Comparison of ENCODE assay signal across 15 cellular contexts in the genomic region with DNA sequence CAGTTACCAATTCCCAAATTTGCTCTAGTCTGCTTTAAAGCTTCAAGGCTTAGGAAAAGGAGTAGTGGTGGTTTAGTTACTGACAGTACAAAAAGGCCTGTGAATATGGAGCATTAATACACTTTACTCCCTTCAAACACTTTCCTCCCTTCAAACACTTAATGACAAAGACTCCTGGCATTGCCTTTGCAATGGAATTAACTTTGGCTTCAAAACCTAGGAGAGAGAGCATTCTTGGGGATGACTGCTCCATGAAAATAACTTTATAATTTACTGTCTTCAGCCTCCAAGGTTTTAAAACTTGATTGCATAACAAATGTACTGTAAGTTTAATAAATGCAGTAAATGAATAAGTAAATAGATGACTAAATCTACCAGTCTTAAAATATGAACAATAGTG.
"Had no signal": no experiment of that assay in that cellular context is flagged by ENCODE, and none has a peak within 500 bp of the region (broad histone marks: within the 10 kb centered on the region; RNA-seq: fewer than 3 reads in every experiment).

No MANE protein-coding gene starts in this region.

- H3K4me3 ChIP-seq: hepatocyte, lung, ovary, thyroid gland had no signal

- H3K4me2 ChIP-seq: hepatocyte had no signal

- H3K36me3 ChIP-seq: ovary, thyroid gland had no signal

- H2AFZ ChIP-seq: hepatocyte had no signal

- H3K9me3 ChIP-seq: ovary, thyroid gland had no signal

- H3K27ac ChIP-seq: hepatocyte, ovary, thyroid gland had no signal

- H3K27me3 ChIP-seq: hepatocyte, ovary, thyroid gland had no signal

- DNase-seq: activated CD4-positive, alpha-beta T cell treated with anti-CD3 and anti-CD28 coated beads, Interleukin-2, amount 10 ng/mL, durations not matched to agents 24 days and 14 days; activated CD4-positive, CD25-positive, alpha-beta regulatory T cell; activated naive CD4-positive, alpha-beta T cell treated with anti-CD3 and anti-CD28 coated beads for 36 hours; activated naive CD8-positive, alpha-beta T cell treated with anti-CD3 and anti-CD28 coated beads, Interleukin-2, amount 50 U/mL, for 24 hours; activated T-cell treated with anti-CD3 and anti-CD28 coated beads for 4 hours; cortex of kidney; effector CD4-positive, alpha-beta T cell; islet precursor cell; midbrain; ovary; stimulated activated CD4-positive, alpha-beta T cell treated with anti-CD3 and anti-CD28 coated beads, Interleukin-12 subunit alpha, Interleukin-12 subunit beta, amount 100 ng/mL, for 4 hours; stimulated activated CD4-positive, alpha-beta T cell treated with anti-CD3 and anti-CD28 coated beads, Interleukin-2, amount 100 ng/mL, for 24 hours; thyroid gland had no signal

- H3K79me2 ChIP-seq: hepatocyte had no signal
